13 cellular contexts compared by ENCODE assay signal in genomic region chr1:87869563-87869962, GRCh38.
DNase-seq lines count a peak whose midpoint lies in the region; ATAC-seq, FAIRE-seq and TF ChIP-seq lines count a peak whose summit lies in the region.
"Had no signal": no experiment of that assay in that cellular context is flagged by ENCODE, and none has a peak within 500 bp of the region (broad histone marks: within the 10 kb centered on the region; RNA-seq: fewer than 3 reads in every experiment).

No MANE protein-coding gene starts in this region.

- peaks cover 0 to 3% of the 10 kb centered on the region in 2 donors for H3K36me3 Mint-ChIP-seq in CD4-positive, alpha-beta memory T cell

- H3K9me3 Mint-ChIP-seq in CD4-positive, alpha-beta memory T cell: peaks cover 2 to 10% (median 5%) of the 10 kb centered on the region in 8 donors

- POLR2A ChIA-PET in CD4-positive, alpha-beta memory T cell (lab: Charles Lee; ENCODE audit: partially characterized antibody): no interaction called here

- H3K9me3 ChIP-seq in esophagus squamous epithelium: no peaks in the 10 kb centered on the region
- H3K9me3 ChIP-seq in CD4-positive, alpha-beta memory T cell (ENCODE audit: control insufficient read depth in 1 of 2, low read length in 2 of 2): no peaks in the 10 kb centered on the region
- H3K9me3 ChIP-seq: uterus had no signal

- H3K27me3 Mint-ChIP-seq in CD4-positive, alpha-beta memory T cell: peaks cover 1 to 4% of the 10 kb centered on the region in 2 donors

- no peaks in the 10 kb centered on the region for H3K27me3 ChIP-seq in esophagus squamous epithelium
- no peaks in the 10 kb centered on the region for H3K27me3 ChIP-seq in CD4-positive, alpha-beta memory T cell (ENCODE audit: insufficient read depth, low read length)
- H3K27me3 ChIP-seq: heart left ventricle, uterus had no signal

- DNase-seq in GDM1 (lab: John Stamatoyannopoulos, UW) (peak; percentile 33), NOMO-1 treated with dmso at 0.1 percent for 144 hours (lab: John Stamatoyannopoulos, UW; ENCODE audit: unreplicated experiment) (peak; percentile 80), esophagus squamous epithelium (lab: John Stamatoyannopoulos, UW) (no peak), pons (ENCODE audit: low spot score) (peak; percentile 29), D721Med (ENCODE audit: insufficient read length, low spot score) (no peak), COLO668 (lab: John Stamatoyannopoulos, UW; ENCODE audit: unreplicated experiment) (no peak)
- DNase-seq in CD4-positive, alpha-beta memory T cell: no peak
- DNase-seq: activated CD4-positive, alpha-beta T cell treated with anti-CD3 and anti-CD28 coated beads, Interleukin-2, amount 50 U/mL, for 1 hour; aorta; heart left ventricle; nephron progenitor cell; uterus had no signal

- H3K4me3 Mint-ChIP-seq in CD4-positive, alpha-beta memory T cell: no peak overlapping the region
- H3K4me3 Mint-ChIP-seq: nephron progenitor cell had no signal

- H3K4me3 ChIP-seq in esophagus squamous epithelium: no peak overlapping the region
- no peak overlapping the region for H3K4me3 ChIP-seq in CD4-positive, alpha-beta memory T cell (ENCODE audit: low read length in 2 of 2)
- H3K4me3 ChIP-seq: heart left ventricle, uterus had no signal

- H3K36me3 ChIP-seq in esophagus squamous epithelium: no peaks in the 10 kb centered on the region
- no peaks in the 10 kb centered on the region for H3K36me3 ChIP-seq in CD4-positive, alpha-beta memory T cell (ENCODE audit: insufficient read depth, low read length)
- H3K36me3 ChIP-seq: heart left ventricle, uterus had no signal

- no peak for ATAC-seq in HG03095 (IDR thresholded peaks at IDR 0.05; ENCODE audit: unreplicated experiment)

- H3K27ac ChIP-seq in esophagus squamous epithelium: peak overlapping the region in 3 of 4 donors; percentile 21 to 54 (median 25)
- H3K27ac ChIP-seq in CD4-positive, alpha-beta memory T cell (ENCODE audit: low read depth, low read length): no peak overlapping the region
- H3K27ac ChIP-seq: uterus had no signal

- CTCF ChIA-PET in CD4-positive, alpha-beta memory T cell (lab: Charles Lee; ENCODE audit: partially characterized antibody): no interaction called here

- no peak overlapping the region for H3K27ac Mint-ChIP-seq in CD4-positive, alpha-beta memory T cell
- H3K27ac Mint-ChIP-seq: nephron progenitor cell had no signal

- peaks cover 3 to 5% (median 4%) of the 10 kb centered on the region in 4 donors for H3K4me1 Mint-ChIP-seq in CD4-positive, alpha-beta memory T cell

- no peak for FAIRE-seq in D721Med (lab: Jason Lieb, UNC)

- no peak for TF ChIP-seq POLR2A in esophagus squamous epithelium (IDR thresholded peaks at IDR 0.05)

- intact Hi-C loops in esophagus squamous epithelium (cut with DNase I): no loop called here
- intact Hi-C loops in CD4-positive, alpha-beta memory T cell (cut with micrococcal nuclease): no loop called here

- TF ChIP-seq CTCF in esophagus squamous epithelium (IDR thresholded peaks at IDR 0.05): no peak
- TF ChIP-seq CTCF in D721Med (IDR thresholded peaks at IDR 0.05; ENCODE audit: insufficient read depth, missing control alignments): no peak

- 31 to 39% methylated on average over 1 of the region's 1 CpG for WGBS in esophagus squamous epithelium, 2 donors

- no peaks in the 10 kb centered on the region for H3K4me1 ChIP-seq in esophagus squamous epithelium
- no peaks in the 10 kb centered on the region for H3K4me1 ChIP-seq in CD4-positive, alpha-beta memory T cell (ENCODE audit: insufficient read depth, low read length)
- H3K4me1 ChIP-seq: uterus had no signal

Comparison
In these comparisons a context has a peak if more than half of its experiments do, and no peak if none do; other contexts are left out.
1. DNase-seq: peak in GDM1 (single experiment), NOMO-1 treated with dmso at 0.1 percent for 144 hours (single experiment) and pons (single experiment); none in esophagus squamous epithelium (single experiment), D721Med (single experiment), CD4-positive, alpha-beta memory T cell (0 of 5) and COLO668 (single experiment).